12 cellular contexts compared by ENCODE assay signal in the genomic region with DNA sequence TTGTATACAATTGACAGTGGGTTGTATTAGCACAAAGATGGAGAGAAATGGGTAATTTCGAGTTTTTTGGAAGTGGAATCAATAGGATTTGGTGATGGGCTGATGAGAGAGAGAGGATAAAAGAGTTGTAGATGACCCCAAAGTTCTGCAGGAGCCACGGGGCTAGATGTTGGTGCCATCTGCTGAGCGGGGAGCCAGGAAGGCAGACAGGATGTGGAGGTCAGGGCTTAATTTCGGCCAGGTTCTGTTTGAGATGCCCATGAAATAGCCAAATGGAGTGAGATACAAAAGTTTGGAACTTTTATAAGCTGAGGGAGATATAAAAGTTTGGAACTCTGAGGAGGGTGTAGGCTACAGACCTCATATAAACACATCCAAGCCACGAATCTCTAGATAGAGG. TPM values are rescaled to one million over a fixed set of nuclear protein-coding genes. Genes with fewer than 3 reads are reported as not detected.
A peak's percentile ranks its signal among the peaks of the same experiment; 100 is the strongest.
DNase-seq lines count a peak whose midpoint lies in the region; ATAC-seq and TF ChIP-seq lines count a peak whose summit lies in the region.
"Had no signal": no experiment of that assay in that cellular context is flagged by ENCODE, and none has a peak within 500 bp of the region (broad histone marks: within the 10 kb centered on the region; RNA-seq: fewer than 3 reads in every experiment).

No MANE protein-coding gene starts in this region.

- peaks cover 62 to 73% of the 10 kb centered on the region in 2 donors for H3K36me3 Mint-ChIP-seq in activated naive CD4-positive, alpha-beta T cell treated with anti-CD3 and anti-CD28 coated beads, Interleukin-2, amount 50 U/mL, for 72 hours
- H3K36me3 Mint-ChIP-seq: WTC11 had no signal

- no peak overlapping the region for H3K14ac ChIP-seq in mesenchymal stem cell (ENCODE audit: low read length in 2 of 2)

- no peak for TF ChIP-seq POLR2A in breast epithelium (IDR thresholded peaks at IDR 0.05)
- TF ChIP-seq POLR2A in transverse colon (IDR thresholded peaks at IDR 0.05) = no peak

- H3K23ac ChIP-seq in mesenchymal stem cell (ENCODE audit: low read length in 2 of 2) = no peak overlapping the region

- no peak overlapping the region for H2BK12ac ChIP-seq in mesenchymal stem cell (ENCODE audit: low read length in 2 of 2)

- DNase-seq in breast epithelium (ENCODE audit: low spot score in 2 of 2) (no peak), mammary epithelial cell (no peak), lower lobe of right lung (no peak), transverse colon (no peak), mesenchymal stem cell (no peak), SJCRH30 (no peak)
- DNase-seq in activated naive CD4-positive, alpha-beta T cell treated with anti-CD3 and anti-CD28 coated beads, Interleukin-2, amount 50 U/mL, for 72 hours (ENCODE audit: low spot score in 2 of 2) = no peak
- DNase-seq: endodermal cell, MG63, RPMI8226 had no signal

- TF ChIP-seq EP300 in transverse colon (IDR thresholded peaks at IDR 0.05; ENCODE audit: low read depth) = no peak

- H2AFZ ChIP-seq in mammary epithelial cell (ENCODE audit: low read depth, low read length) (no peak overlapping the region), mesenchymal stem cell (ENCODE audit: low read depth, low read length) (no peak overlapping the region)

- peaks cover 24 to 33% of the 10 kb centered on the region in 2 donors for H3K9me3 Mint-ChIP-seq in activated naive CD4-positive, alpha-beta T cell treated with anti-CD3 and anti-CD28 coated beads, Interleukin-2, amount 50 U/mL, for 72 hours
- H3K9me3 Mint-ChIP-seq: endodermal cell had no signal

- H3K27me3 ChIP-seq in breast epithelium (no peaks in the 10 kb centered on the region), mammary epithelial cell (ENCODE audit: insufficient read depth, low read length) (no peaks in the 10 kb centered on the region), lower lobe of right lung (ENCODE audit: low read depth) (no peaks in the 10 kb centered on the region), transverse colon (no peaks in the 10 kb centered on the region), mesenchymal stem cell (ENCODE audit: control insufficient read depth in 1 of 2, insufficient read depth in 1 of 2, low read length in 2 of 2) (no peaks in the 10 kb centered on the region), SJCRH30 (peaks cover 2% of the 10 kb centered on the region; the same call in 1 of the 2 replicates)
- H3K27me3 ChIP-seq: MG63 had no signal

- H4K20me1 ChIP-seq in mammary epithelial cell (ENCODE audit: insufficient read depth, low read length) = no peaks in the 10 kb centered on the region

- no peak overlapping the region for H2BK15ac ChIP-seq in mesenchymal stem cell (ENCODE audit: low read depth, poor library complexity, severe bottlenecking)

- no peaks in the 10 kb centered on the region for H3K79me1 ChIP-seq in mesenchymal stem cell (replicated peaks; ENCODE audit: low read length, poor library complexity, severe bottlenecking)

- H3K9ac ChIP-seq in mammary epithelial cell (ENCODE audit: insufficient read depth, low read length) (no peak overlapping the region), mesenchymal stem cell (ENCODE audit: low read length) (no peak overlapping the region)

- H3K4ac ChIP-seq in mesenchymal stem cell (ENCODE audit: low read depth in 1 of 2, low read length in 2 of 2) = no peak overlapping the region

- H3K4me2 ChIP-seq in mammary epithelial cell (ENCODE audit: insufficient read depth, low read depth, low read length) (no peak overlapping the region), mesenchymal stem cell (ENCODE audit: low read length, poor library complexity, severe bottlenecking) (no peak overlapping the region)

- H3K18ac ChIP-seq in mesenchymal stem cell (ENCODE audit: low read depth in 1 of 2, low read length in 2 of 2) = no peak overlapping the region

- H3K27ac ChIP-seq in breast epithelium (no peak overlapping the region), mammary epithelial cell (ENCODE audit: insufficient read depth, low read depth, low read length) (no peak overlapping the region), lower lobe of right lung (peak overlapping the region; percentile 82), transverse colon (peak overlapping the region; percentile 57 to 74 (median 66)), mesenchymal stem cell (ENCODE audit: low read length, poor library complexity, severe bottlenecking) (no peak overlapping the region), SJCRH30 (no peak overlapping the region)

- H3K36me3 ChIP-seq in breast epithelium = no peaks in the 10 kb centered on the region
- H3K36me3 ChIP-seq in mammary epithelial cell (ENCODE audit: insufficient read depth, low read length) = no peaks in the 10 kb centered on the region
- peaks cover 26% of the 10 kb centered on the region for H3K36me3 ChIP-seq in lower lobe of right lung
- H3K36me3 ChIP-seq in transverse colon = no peaks in the 10 kb centered on the region
- no peaks in the 10 kb centered on the region for H3K36me3 ChIP-seq in mesenchymal stem cell (ENCODE audit: control insufficient read depth in 1 of 2, insufficient read depth in 2 of 2, low read depth in 1 of 2, low read length in 2 of 2)
- no peaks in the 10 kb centered on the region for H3K36me3 ChIP-seq in SJCRH30
- H3K36me3 ChIP-seq: MG63 had no signal

- no peak overlapping the region for H2BK120ac ChIP-seq in mesenchymal stem cell (ENCODE audit: low read depth, low read length)

- in situ Hi-C loops in mammary epithelial cell (cut with MboI; ENCODE audit: low sequenced_read_pairs in 2 of 2) = no loop called here
- in situ Hi-C loops in transverse colon (cut with MboI; ENCODE audit: low pct_ligation_motif_present in 1 of 4, low pct_unique_long_range_greater_than_20kb in 1 of 4, low sequenced_read_pairs in 3 of 4) = no loop called here

- whole genome bisulfite sequencing in mammary epithelial cell (ENCODE audit: low coverage, missing lambda C conversion rate) = 23% methylated on average over 5 of the region's 5 CpGs
- WGBS in transverse colon (ENCODE audit: low coverage in 1 of 2), 2 donors = 62 to 66% methylated on average over 5 of the region's 5 CpGs
- 26% methylated on average over 5 of the region's 5 CpGs for WGBS in mesenchymal stem cell

- H4K8ac ChIP-seq in mesenchymal stem cell (ENCODE audit: low read length) = no peak overlapping the region

- no peak overlapping the region for H2AK5ac ChIP-seq in mesenchymal stem cell (ENCODE audit: low read length, severe bottlenecking)

- H3K9me3 ChIP-seq in breast epithelium = no peaks in the 10 kb centered on the region
- no peaks in the 10 kb centered on the region for H3K9me3 ChIP-seq in mammary epithelial cell (replicated peaks; ENCODE audit: insufficient read depth, low read length)
- peaks cover 3% of the 10 kb centered on the region for H3K9me3 ChIP-seq in lower lobe of right lung
- no peaks in the 10 kb centered on the region for H3K9me3 ChIP-seq in transverse colon
- H3K9me3 ChIP-seq in mesenchymal stem cell (ENCODE audit: control insufficient read depth, low read length) = peaks cover 2% of the 10 kb centered on the region
- H3K9me3 ChIP-seq in SJCRH30 (replicated peaks) = no peaks in the 10 kb centered on the region
- H3K9me3 ChIP-seq: MG63 had no signal

- intact Hi-C loops in breast epithelium (cut with DNase I; ENCODE audit: low total_unique reads) = no loop called here
- intact Hi-C loops in mammary epithelial cell (cut with micrococcal nuclease) = no loop called here
- intact Hi-C loops in lower lobe of right lung (cut with DNase I) = no loop called here
- intact Hi-C loops in transverse colon (cut with DNase I; ENCODE audit: low total_unique reads) = no loop called here

- TF ChIP-seq CTCF in breast epithelium (IDR thresholded peaks at IDR 0.05) (no peak), mammary epithelial cell (conservative IDR thresholded peaks at IDR 0.05 in 1 of 2, IDR thresholded peaks at IDR 0.05 in 1 of 2; ENCODE audit: extremely low read depth in 1 of 2, insufficient read depth in 1 of 2, low read depth in 1 of 2, low read length in 2 of 2) (no peak), lower lobe of right lung (IDR thresholded peaks at IDR 0.05) (no peak), transverse colon (IDR thresholded peaks at IDR 0.05) (no peak)

- no peak overlapping the region for H2BK5ac ChIP-seq in mesenchymal stem cell (ENCODE audit: low read depth, low read length, poor library complexity, severe bottlenecking)

- no peaks in the 10 kb centered on the region for H3K4me1 ChIP-seq in breast epithelium
- H3K4me1 ChIP-seq in mammary epithelial cell (ENCODE audit: insufficient read depth, low read length) = no peaks in the 10 kb centered on the region
- peaks cover 21% of the 10 kb centered on the region for H3K4me1 ChIP-seq in lower lobe of right lung
- peaks cover 0 to 5% (median 0%) of the 10 kb centered on the region in 4 donors for H3K4me1 ChIP-seq in transverse colon
- H3K4me1 ChIP-seq in mesenchymal stem cell (ENCODE audit: control insufficient read depth, insufficient read depth, low read depth, low read length) = no peaks in the 10 kb centered on the region
- H3K4me1 ChIP-seq in SJCRH30 = no peaks in the 10 kb centered on the region

- peak overlapping the region; percentile 40 to 63 (median 44) for H3K4me3 ChIP-seq in breast epithelium
- H3K4me3 ChIP-seq in mammary epithelial cell (replicated peaks in 1 of 3; ENCODE audit: insufficient read depth in 1 of 3, low read depth in 2 of 3, low read length in 3 of 3) = no peak overlapping the region
- H3K4me3 ChIP-seq in lower lobe of right lung = peak overlapping the region; percentile 58
- peak overlapping the region in 2 of 4 donors; percentile 22 to 45 for H3K4me3 ChIP-seq in transverse colon
- H3K4me3 ChIP-seq in mesenchymal stem cell (ENCODE audit: insufficient read depth in 1 of 2, low read depth in 1 of 2, low read length in 2 of 2) = no peak overlapping the region
- no peak overlapping the region for H3K4me3 ChIP-seq in SJCRH30
- H3K4me3 ChIP-seq: MG63 had no signal

- no peaks in the 10 kb centered on the region for H3K79me2 ChIP-seq in mammary epithelial cell (ENCODE audit: insufficient read depth, low read length)

- H3K27ac Mint-ChIP-seq in activated naive CD4-positive, alpha-beta T cell treated with anti-CD3 and anti-CD28 coated beads, Interleukin-2, amount 50 U/mL, for 72 hours = peak overlapping the region; percentile 88 to 97
- H3K27ac Mint-ChIP-seq: endodermal cell, WTC11 had no signal

- dilution Hi-C loops in mammary epithelial cell (cut with HindIII; ENCODE audit: low sequenced_read_pairs) = no loop called here

- no TSS peak for BruUV-seq in mammary epithelial cell (replicated peaks; lab: Mats Ljungman, UMichigan)

- no peak overlapping the region for H4K91ac ChIP-seq in mesenchymal stem cell (ENCODE audit: low read length)

- CTCF ChIA-PET in mammary epithelial cell (lab: Charles Lee; ENCODE audit: low non-redundant PET) = no interaction called here

- no peak for ATAC-seq in activated naive CD4-positive, alpha-beta T cell treated with anti-CD3 and anti-CD28 coated beads, Interleukin-2, amount 50 U/mL, for 72 hours
- ATAC-seq in lower lobe of right lung (no peak), GM19395 (IDR thresholded peaks at IDR 0.05; ENCODE audit: unreplicated experiment) (no peak)
- ATAC-seq: WTC11 had no signal

RNA-seq across cellular contexts. Expression of a gene that starts 2.1 kb away (rescaled TPM):
- total RNA-seq in breast epithelium (10 to 100 TPM; 19.3 to 29.8 (median 29.2) TPM), mammary epithelial cell (not detected), lower lobe of right lung (95.7 TPM), transverse colon (10 to 100 TPM in 3 of 4 donors, 1 to 10 TPM in 1; 7.1 to 37.6 (median 15.7) TPM)
- not detected for polyA plus RNA-seq in mammary epithelial cell
- not detected for polyA minus RNA-seq in mammary epithelial cell
- 100 to 1,000 TPM; 202 to 336 TPM for total RNA-seq in activated naive CD4-positive, alpha-beta T cell treated with anti-CD3 and anti-CD28 coated beads, Interleukin-2, amount 50 U/mL, for 72 hours
- polyA plus RNA-seq in mesenchymal stem cell (2013, experiment 1 of 2) = not detected
- polyA plus RNA-seq in mesenchymal stem cell (2013, experiment 2 of 2) = not detected
- not detected in 2 replicates for total RNA-seq in SJCRH30 (2014; rRNA removed; shearing (Covaris generic))

RNA-seq across cellular contexts. Expression of a gene that starts 54.6 kb away (rescaled TPM):
- total RNA-seq in breast epithelium (10 to 100 TPM in 2 of 3 donors, 1 to 10 TPM in 1; 9.4 to 22.1 (median 15.7) TPM), mammary epithelial cell (not detected), lower lobe of right lung (49.4 TPM), transverse colon (10 to 100 TPM in 1 of 4 donors, 1 to 10 TPM in 2, under 1 TPM in 1; 1.00 to 11.9 (median 6.1) TPM)
- polyA plus RNA-seq in mammary epithelial cell = not detected
- polyA minus RNA-seq in mammary epithelial cell = not detected
- 10 to 100 TPM; 32.2 to 79.9 TPM for total RNA-seq in activated naive CD4-positive, alpha-beta T cell treated with anti-CD3 and anti-CD28 coated beads, Interleukin-2, amount 50 U/mL, for 72 hours
- not detected for polyA plus RNA-seq in mesenchymal stem cell (2013, experiment 1 of 2)
- not detected for polyA plus RNA-seq in mesenchymal stem cell (2013, experiment 2 of 2)
- not detected in 2 replicates for total RNA-seq in SJCRH30 (2014; rRNA removed; shearing (Covaris generic))
- total RNA-seq: endodermal cell had no signal

Comparison
In these comparisons a context has a peak if more than half of its experiments do, and no peak if none do; other contexts are left out.
1. H3K4me3 ChIP-seq: peak in breast epithelium (3 of 3) and lower lobe of right lung (single experiment); none in mammary epithelial cell (0 of 3), mesenchymal stem cell (0 of 2) and SJCRH30 (single experiment).
2. H3K27ac ChIP-seq: peak in lower lobe of right lung (single experiment) and transverse colon (4 of 4); none in breast epithelium (0 of 2), mammary epithelial cell (single experiment), mesenchymal stem cell (single experiment) and SJCRH30 (single experiment).